In the genomic region with DNA sequence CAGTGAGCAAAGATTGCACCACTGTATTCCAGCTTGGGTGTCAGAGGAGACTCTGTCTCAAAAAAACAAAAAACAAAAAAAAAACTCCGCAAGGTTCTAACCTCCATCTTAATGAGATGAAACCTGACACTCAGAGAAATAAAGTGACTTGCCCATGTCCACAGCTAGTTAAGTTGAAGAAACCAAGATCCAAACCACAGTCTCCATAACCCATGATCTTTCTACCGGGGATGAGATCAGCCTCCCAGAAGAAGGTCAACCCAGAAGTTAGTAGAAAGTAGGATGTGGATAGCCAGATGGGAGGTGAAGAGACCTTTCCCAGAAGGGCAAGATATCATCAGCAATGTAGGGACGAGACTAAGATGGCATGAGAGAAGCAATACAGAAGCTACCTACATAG, we compare ENCODE assay signal across 22 cellular contexts.
DNase-seq lines count a peak whose midpoint lies in the region; ATAC-seq and TF ChIP-seq lines count a peak whose summit lies in the region.
"Had no signal": no experiment of that assay in that cellular context is flagged by ENCODE, and none has a peak within 500 bp of the region (broad histone marks: within the 10 kb centered on the region; RNA-seq: fewer than 3 reads in every experiment).

No MANE protein-coding gene starts in this region.

- H3K27ac Mint-ChIP-seq in stimulated activated naive CD8-positive, alpha-beta T cell treated with anti-CD3 and anti-CD28 coated beads, Interleukin-15, Interleukin-2, amounts not matched to agents 100 ng/mL and 50 ng/mL, for 24 hours = peak overlapping the region; percentile 0
- H3K27ac Mint-ChIP-seq: HFFc6 had no signal

- DNase-seq in H4 (ENCODE audit: low spot score) (peak; percentile 13), RPMI7951 (ENCODE audit: low read depth) (peak; percentile 15), astrocyte of the spinal cord (ENCODE audit: low read depth, low spot score) (peak; percentile 44), A673 (ENCODE audit: low spot score) (no peak)
- DNase-seq in activated naive CD4-positive, alpha-beta T cell (lab: John Stamatoyannopoulos, UW) = no peak
- DNase-seq: ACHN, AML-193, DMS79 treated with DMSO at 0.1 percent for 48 hours, H7, HFFc6, NCI-H1417, NCI-H187, NCI-H226, NCI-H524, NCI-H82, RPMI8226, SHP77 treated with DMSO at 0.1 percent for 48 hours had no signal

- no peak overlapping the region for H3K4me3 Mint-ChIP-seq in stimulated activated naive CD8-positive, alpha-beta T cell treated with anti-CD3 and anti-CD28 coated beads, Interleukin-15, Interleukin-2, amounts not matched to agents 100 ng/mL and 50 ng/mL, for 24 hours
- H3K4me3 Mint-ChIP-seq: HFFc6 had no signal

- H3K36me3 Mint-ChIP-seq in stimulated activated naive CD8-positive, alpha-beta T cell treated with anti-CD3 and anti-CD28 coated beads, Interleukin-15, Interleukin-2, amounts not matched to agents 100 ng/mL and 50 ng/mL, for 24 hours (ENCODE audit: low read depth) = no peaks in the 10 kb centered on the region

- ATAC-seq in GM21528 (IDR thresholded peaks at IDR 0.05; ENCODE audit: low FRiP score, unreplicated experiment) = no peak
- ATAC-seq: HepG2 had no signal

- peaks cover 37% of the 10 kb centered on the region for H3K27me3 Mint-ChIP-seq in stimulated activated naive CD8-positive, alpha-beta T cell treated with anti-CD3 and anti-CD28 coated beads, Interleukin-15, Interleukin-2, amounts not matched to agents 100 ng/mL and 50 ng/mL, for 24 hours

- peaks cover 28% of the 10 kb centered on the region for H3K27me3 ChIP-seq in A673 (replicated peaks; ENCODE audit: insufficient read depth, low read depth, low read length, poor library complexity)

- H3K9me3 Mint-ChIP-seq in stimulated activated naive CD8-positive, alpha-beta T cell treated with anti-CD3 and anti-CD28 coated beads, Interleukin-15, Interleukin-2, amounts not matched to agents 100 ng/mL and 50 ng/mL, for 24 hours = peaks cover 4% of the 10 kb centered on the region

- no peaks in the 10 kb centered on the region for H3K36me3 ChIP-seq in A673 (ENCODE audit: insufficient read depth, low read length, poor library complexity, severe bottlenecking)

- intact Hi-C loops in A673 (cut with micrococcal nuclease; ENCODE audit: unreplicated experiment) = no loop called here

- H3K27ac ChIP-seq in A673 (ENCODE audit: low read depth, low read length, poor library complexity, severe bottlenecking) = no peak overlapping the region
- H3K27ac ChIP-seq: C4-2B, KMS-11 had no signal

- in situ Hi-C loops in astrocyte of the spinal cord (cut with HindIII; ENCODE audit: low sequenced_read_pairs) = no loop called here

- TF ChIP-seq CTCF in astrocyte of the spinal cord (IDR thresholded peaks at IDR 0.05; ENCODE audit: low read depth, low read length) (no peak), A673 (conservative IDR thresholded peaks at IDR 0.05; ENCODE audit: low read depth, low read length) (no peak)

- no peaks in the 10 kb centered on the region for H3K9me3 ChIP-seq in A673 (ENCODE audit: low read depth, low read length, poor library complexity, severe bottlenecking)

- no peaks in the 10 kb centered on the region for H3K4me1 ChIP-seq in A673 (ENCODE audit: insufficient read depth, low read length, poor library complexity, severe bottlenecking)

- POLR2A ChIA-PET in A673 (lab: Charles Lee; ENCODE audit: low non-redundant PET) = no interaction called here

- CTCF ChIA-PET in A673 (lab: Charles Lee) = interaction anchor here (0.6 kb wide), 1 partner anchor 1117 kb away, joined by 3 read pairs; no protein-coding TSS in a partner anchor

- no TSS peak for BruUV-seq in A673 (replicated peaks; lab: Mats Ljungman, UMichigan)

- H3K4me3 ChIP-seq in astrocyte of the spinal cord (ENCODE audit: low read depth, low read length) = no peak overlapping the region
- H3K4me3 ChIP-seq in A673 (ENCODE audit: low read depth, low read length, poor library complexity, severe bottlenecking) = no peak overlapping the region

- H3K4me1 Mint-ChIP-seq in stimulated activated naive CD8-positive, alpha-beta T cell treated with anti-CD3 and anti-CD28 coated beads, Interleukin-15, Interleukin-2, amounts not matched to agents 100 ng/mL and 50 ng/mL, for 24 hours (ENCODE audit: low read depth) = peaks cover 67% of the 10 kb centered on the region

Comparison
In these comparisons a context has a peak if more than half of its experiments do, and no peak if none do; other contexts are left out.
1. DNase-seq: peak in H4 (single experiment), RPMI7951 (single experiment) and astrocyte of the spinal cord (single experiment); none in activated naive CD4-positive, alpha-beta T cell (0 of 4) and A673 (single experiment).